Comparison of ENCODE assay signal across 16 cellular contexts in the genomic region with DNA sequence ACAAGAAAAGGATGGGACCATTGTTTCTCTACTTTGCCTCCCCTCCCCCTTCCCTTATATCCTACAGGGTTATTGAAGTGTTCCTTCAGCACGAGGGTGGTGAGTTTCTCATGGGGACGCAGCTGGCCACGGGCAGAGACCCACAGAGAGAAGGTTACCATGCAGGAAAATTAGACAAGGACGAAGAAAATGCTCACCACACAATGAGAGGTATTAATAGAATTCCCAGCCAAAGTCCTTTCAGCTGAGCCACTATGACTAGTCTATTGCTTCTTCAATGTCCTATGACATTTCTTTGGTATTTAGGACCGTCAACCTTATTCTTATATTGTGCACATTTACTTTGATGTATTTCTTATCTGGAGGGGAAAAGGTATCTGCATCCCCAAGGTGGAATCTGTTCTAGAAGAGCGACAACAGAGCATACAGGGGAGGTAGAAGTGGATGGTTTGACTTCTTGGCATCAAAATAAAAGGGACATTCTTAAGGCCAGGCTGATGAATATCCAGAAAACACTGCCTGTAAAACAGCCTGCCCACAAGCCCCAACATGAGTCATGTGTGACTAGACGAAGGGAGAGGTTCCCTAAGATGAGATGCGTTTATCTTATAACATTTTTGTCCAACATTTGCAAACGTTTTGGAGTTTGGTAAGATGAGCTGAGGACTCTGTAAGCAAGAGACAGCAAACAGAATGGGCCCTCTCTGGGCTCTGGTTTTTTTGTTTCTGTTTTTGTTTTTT.
DNase-seq lines count a peak whose midpoint lies in the region; ATAC-seq, FAIRE-seq and TF ChIP-seq lines count a peak whose summit lies in the region.
"Had no signal": no experiment of that assay in that cellular context is flagged by ENCODE, and none has a peak within 500 bp of the region (broad histone marks: within the 10 kb centered on the region; RNA-seq: fewer than 3 reads in every experiment).

No MANE protein-coding gene starts in this region.

- H3K36me3 ChIP-seq in bronchial epithelial cell (ENCODE audit: control insufficient read depth, insufficient read depth, low read length) (no peaks in the 10 kb centered on the region), upper lobe of left lung (no peaks in the 10 kb centered on the region)
- H3K36me3 ChIP-seq: colonic mucosa had no signal

- H3K27me3 ChIP-seq in bronchial epithelial cell (ENCODE audit: control insufficient read depth, insufficient read depth, low read length): no peaks in the 10 kb centered on the region
- no peaks in the 10 kb centered on the region for H3K27me3 ChIP-seq in upper lobe of left lung
- H3K27me3 ChIP-seq: colonic mucosa, esophagus squamous epithelium had no signal

- peaks cover 0 to 21% (median 11%) of the 10 kb centered on the region in 4 donors for H3K4me1 ChIP-seq in upper lobe of left lung
- H3K4me1 ChIP-seq: colonic mucosa had no signal

- 68 to 71% methylated on average over 9 of the region's 9 CpGs for WGBS in upper lobe of left lung, 2 donors

- H3K9me3 ChIP-seq in upper lobe of left lung: no peaks in the 10 kb centered on the region
- H3K9me3 ChIP-seq: colonic mucosa, esophagus squamous epithelium had no signal

- ATAC-seq in HG02885 (IDR thresholded peaks at IDR 0.05; ENCODE audit: poor library complexity, unreplicated experiment) (no peak), upper lobe of left lung (ENCODE audit: low FRiP score in 2 of 2) (no peak)
- ATAC-seq: Panc1 had no signal

- TF ChIP-seq POLR2A in upper lobe of left lung (IDR thresholded peaks at IDR 0.05): no peak

- no peak overlapping the region for H3K27ac ChIP-seq in upper lobe of left lung
- H3K27ac ChIP-seq: colonic mucosa, esophagus squamous epithelium had no signal

- no peak for TF ChIP-seq CTCF in bronchial epithelial cell (IDR thresholded peaks at IDR 0.05; ENCODE audit: insufficient read depth, low read length, severe bottlenecking)
- TF ChIP-seq CTCF in upper lobe of left lung (IDR thresholded peaks at IDR 0.05): no peak

- FAIRE-seq in bronchial epithelial cell (lab: Jason Lieb, UNC): peak; percentile 7

- DNase-seq in AG08396 (ENCODE audit: low spot score) (peak; percentile 83), M059J (ENCODE audit: low read depth) (peak; percentile 89), bronchial epithelial cell (ENCODE audit: low read depth) (peak; percentile 47), kidney tubule cell (ENCODE audit: low spot score) (peak; percentile 47), cerebellum (ENCODE audit: low spot score) (no peak), upper lobe of left lung (no peak), activated T-cell treated with anti-CD3 and anti-CD28 coated beads for 4 hours (no peak)
- DNase-seq: activated CD4-positive, alpha-beta T cell treated with anti-CD3 and anti-CD28 coated beads for 1 hour; activated naive CD8-positive, alpha-beta T cell treated with anti-CD3 and anti-CD28 coated beads, Interleukin-2, amount 10 ng/mL, durations not matched to agents 7 days and 5 days; colonic mucosa; esophagus squamous epithelium; H9; KG1; NCI-H1436 had no signal

- no peak overlapping the region for H3K4me3 ChIP-seq in bronchial epithelial cell (ENCODE audit: low read depth, low read length)
- no peak overlapping the region for H3K4me3 ChIP-seq in upper lobe of left lung
- H3K4me3 ChIP-seq: colonic mucosa, esophagus squamous epithelium had no signal

- TF ChIP-seq EP300 in upper lobe of left lung (IDR thresholded peaks at IDR 0.05): no peak

Comparison
In these comparisons a context has a peak if more than half of its experiments do, and no peak if none do; other contexts are left out.
1. DNase-seq: peak in AG08396 (single experiment), M059J (single experiment), bronchial epithelial cell (single experiment) and kidney tubule cell (single experiment); none in cerebellum (single experiment), upper lobe of left lung (0 of 2) and activated T-cell treated with anti-CD3 and anti-CD28 coated beads for 4 hours (single experiment).